In the genomic region with DNA sequence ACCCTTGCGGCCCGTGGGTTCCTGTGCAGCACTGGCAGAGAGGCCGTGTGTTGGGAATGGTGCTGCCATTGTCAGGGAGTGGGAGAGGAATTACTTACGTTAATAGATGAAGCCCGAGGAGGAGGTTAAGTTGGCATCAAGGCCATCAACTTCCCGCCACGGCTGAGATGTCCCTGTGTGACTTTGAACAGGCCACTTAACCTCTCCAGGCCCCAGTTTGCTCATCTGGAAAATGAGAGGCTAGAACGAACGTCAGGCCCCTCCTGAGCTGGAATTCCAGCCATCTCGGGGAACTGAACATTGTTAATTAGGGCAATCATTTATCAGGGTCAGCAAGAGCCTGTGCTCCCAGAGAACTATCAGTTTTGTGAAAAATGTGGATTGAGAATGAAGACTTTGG, we compare ENCODE assay signal across 21 cellular contexts.
"Had no signal": no experiment of that assay in that cellular context is flagged by ENCODE, and none has a peak within 500 bp of the region (broad histone marks: within the 10 kb centered on the region; RNA-seq: fewer than 3 reads in every experiment).

No MANE protein-coding gene starts in this region.

- H3K27ac ChIP-seq: epithelial cell of prostate, neutrophil, upper lobe of right lung had no signal

- H3K27ac Mint-ChIP-seq: activated naive CD4-positive, alpha-beta T cell treated with anti-CD3 and anti-CD28 coated beads, Interleukin-2, amount 50 U/mL, for 24 hours; effector memory CD8-positive, alpha-beta T cell; memory B cell; natural killer cell had no signal

- H3K4me3 Mint-ChIP-seq: activated naive CD4-positive, alpha-beta T cell treated with anti-CD3 and anti-CD28 coated beads, Interleukin-2, amount 50 U/mL, for 24 hours; effector memory CD8-positive, alpha-beta T cell; memory B cell; natural killer cell had no signal

- ATAC-seq: effector memory CD8-positive, alpha-beta T cell; natural killer cell; sciatic nerve; SK-N-SH treated with all-trans-retinoic acid at 6 μM for 48 hours; upper lobe of right lung had no signal

- H3K36me3 Mint-ChIP-seq: activated naive CD4-positive, alpha-beta T cell treated with anti-CD3 and anti-CD28 coated beads, Interleukin-2, amount 50 U/mL, for 24 hours; memory B cell; natural killer cell had no signal

- H3K9me3 Mint-ChIP-seq: activated naive CD4-positive, alpha-beta T cell treated with anti-CD3 and anti-CD28 coated beads, Interleukin-2, amount 50 U/mL, for 24 hours; effector memory CD8-positive, alpha-beta T cell; memory B cell; natural killer cell had no signal

- H3K4me2 ChIP-seq: smooth muscle cell had no signal

- DNase-seq: activated CD4-positive, CD25-positive, alpha-beta regulatory T cell treated with anti-CD3 and anti-CD28 coated beads, Interleukin-2, amount 50 U/mL, for 72 hours; activated gamma-delta T cell; effector memory CD8-positive, alpha-beta T cell; foreskin melanocyte; glutamatergic neuron; hypothalamus; natural killer cell; posterior cingulate gyrus; stimulated activated CD4-positive, alpha-beta T cell treated with anti-CD3 and anti-CD28 coated beads, Interleukin-4, amount 100 ng/mL, for 1 hour; stomach; T-helper 1 cell; T1000; upper lobe of right lung had no signal

- H3K4me1 Mint-ChIP-seq: activated naive CD4-positive, alpha-beta T cell treated with anti-CD3 and anti-CD28 coated beads, Interleukin-2, amount 50 U/mL, for 24 hours; memory B cell; natural killer cell had no signal

- H3K4me3 ChIP-seq: smooth muscle cell, stomach, upper lobe of right lung had no signal

- H3K36me3 ChIP-seq: neutrophil, stomach, upper lobe of right lung had no signal

- FAIRE-seq: keratinocyte had no signal

- H3K27me3 ChIP-seq: neutrophil, stomach, upper lobe of right lung had no signal

- H3K27me3 Mint-ChIP-seq: activated naive CD4-positive, alpha-beta T cell treated with anti-CD3 and anti-CD28 coated beads, Interleukin-2, amount 50 U/mL, for 24 hours; memory B cell had no signal

- H3K9me3 ChIP-seq: neutrophil, stomach, upper lobe of right lung had no signal
